12 cellular contexts compared by ENCODE assay signal in the genomic region with DNA sequence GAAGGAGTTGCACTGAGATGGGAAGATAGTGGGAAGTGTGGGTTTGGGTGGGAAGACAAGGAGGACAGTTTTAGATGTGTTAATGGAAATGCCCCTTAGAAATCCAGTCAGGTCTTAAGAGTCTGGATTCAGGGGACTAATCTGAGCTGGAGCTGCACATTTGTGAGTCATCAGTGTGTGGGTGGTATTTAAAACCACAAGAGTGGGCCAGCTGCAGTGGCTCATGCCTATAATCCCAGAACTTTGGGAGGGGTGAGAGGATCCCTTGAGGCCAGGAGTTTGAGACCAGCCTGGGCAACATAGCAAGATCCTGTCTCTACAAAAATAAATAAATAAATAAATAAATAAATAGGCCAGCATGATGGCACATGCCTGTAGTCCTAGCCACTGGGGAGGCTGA. TPM values are rescaled to one million over a fixed set of nuclear protein-coding genes. Genes with fewer than 3 reads are reported as not detected.
DNase-seq lines count a peak whose midpoint lies in the region; ATAC-seq and TF ChIP-seq lines count a peak whose summit lies in the region.
"Had no signal": no experiment of that assay in that cellular context is flagged by ENCODE, and none has a peak within 500 bp of the region (broad histone marks: within the 10 kb centered on the region; RNA-seq: fewer than 3 reads in every experiment).

No MANE protein-coding gene starts in this region.

- H3K36me3 ChIP-seq in MG63 (peaks cover 8% of the 10 kb centered on the region; the same call in 1 of the 2 replicates), brain microvascular endothelial cell (replicated peaks) (no peaks in the 10 kb centered on the region)

- peak; percentile 91 for DNase-seq in Daoy (ENCODE audit: low read depth)
- DNase-seq in MG63 = peak; percentile 77
- DNase-seq in brain microvascular endothelial cell = peak; percentile 93
- DNase-seq in middle frontal gyrus (ENCODE audit: extremely low spot score, low spot score) = peak; percentile 24
- no peak for DNase-seq in NCI-H1436 treated with DMSO at 0.1 percent for 48 hours (lab: John Stamatoyannopoulos, UW)
- no peak for DNase-seq in left lobe of liver (ENCODE audit: low spot score)
- DNase-seq in NCI-H2227 (lab: John Stamatoyannopoulos, UW; ENCODE audit: unreplicated experiment) = no peak
- DNase-seq: activated naive CD4-positive, alpha-beta T cell; effector CD4-positive, alpha-beta T cell; NCI-H1417 treated with DMSO at 0.1 percent for 48 hours had no signal

- no peak for TF ChIP-seq CTCF in brain microvascular endothelial cell (IDR thresholded peaks at IDR 0.05; ENCODE audit: low read depth, low read length, missing control alignments)

- no peak for ATAC-seq in GM18868 (IDR thresholded peaks at IDR 0.05; ENCODE audit: unreplicated experiment)
- ATAC-seq in left lobe of liver = no peak

- H3K9me3 ChIP-seq in MG63 = no peaks in the 10 kb centered on the region

- H3K4me3 ChIP-seq in MG63 = no peak overlapping the region
- no peak overlapping the region for H3K4me3 ChIP-seq in brain microvascular endothelial cell (ENCODE audit: low read depth, low read length)

- H3K27me3 ChIP-seq in MG63 (no peaks in the 10 kb centered on the region), brain microvascular endothelial cell (replicated peaks) (no peaks in the 10 kb centered on the region)

- no peak overlapping the region for H3K27ac ChIP-seq in brain microvascular endothelial cell
- H3K27ac ChIP-seq: parathyroid adenoma had no signal

- in situ Hi-C loops in brain microvascular endothelial cell (cut with HindIII; ENCODE audit: low pct_ligation_motif_present, low sequenced_read_pairs) = no loop called here

RNA-seq across cellular contexts. Expression of gene SLC6A9, which starts 40.9 kb away (rescaled TPM):
- 0.74 and 6.3 TPM in 2 replicates for total RNA-seq in Daoy (2014; rRNA removed; shearing (Covaris generic))
- 1.6 and 6.0 TPM in 2 replicates for total RNA-seq in MG63 (2014; rRNA removed; shearing (Covaris generic); ENCODE audit: low replicate concordance)
- 0.65 TPM for total RNA-seq in left lobe of liver

RNA-seq across cellular contexts. Expression of gene KLF17, which starts 46.4 kb away (rescaled TPM):
- total RNA-seq in Daoy (2014; rRNA removed; shearing (Covaris generic)) = not detected in 2 replicates
- total RNA-seq in MG63 (2014; rRNA removed; shearing (Covaris generic); ENCODE audit: low replicate concordance) = 3.1 TPM in 1 of 2 replicates, not detected in the other
- not detected for total RNA-seq in left lobe of liver

Comparison
In these comparisons a context has a peak if more than half of its experiments do, and no peak if none do; other contexts are left out.
1. DNase-seq: peak in Daoy (single experiment), MG63 (single experiment), brain microvascular endothelial cell (single experiment) and middle frontal gyrus (single experiment); none in NCI-H1436 treated with DMSO at 0.1 percent for 48 hours (single experiment), left lobe of liver (single experiment) and NCI-H2227 (single experiment).